10 cellular contexts compared by ENCODE assay signal in the genomic region with DNA sequence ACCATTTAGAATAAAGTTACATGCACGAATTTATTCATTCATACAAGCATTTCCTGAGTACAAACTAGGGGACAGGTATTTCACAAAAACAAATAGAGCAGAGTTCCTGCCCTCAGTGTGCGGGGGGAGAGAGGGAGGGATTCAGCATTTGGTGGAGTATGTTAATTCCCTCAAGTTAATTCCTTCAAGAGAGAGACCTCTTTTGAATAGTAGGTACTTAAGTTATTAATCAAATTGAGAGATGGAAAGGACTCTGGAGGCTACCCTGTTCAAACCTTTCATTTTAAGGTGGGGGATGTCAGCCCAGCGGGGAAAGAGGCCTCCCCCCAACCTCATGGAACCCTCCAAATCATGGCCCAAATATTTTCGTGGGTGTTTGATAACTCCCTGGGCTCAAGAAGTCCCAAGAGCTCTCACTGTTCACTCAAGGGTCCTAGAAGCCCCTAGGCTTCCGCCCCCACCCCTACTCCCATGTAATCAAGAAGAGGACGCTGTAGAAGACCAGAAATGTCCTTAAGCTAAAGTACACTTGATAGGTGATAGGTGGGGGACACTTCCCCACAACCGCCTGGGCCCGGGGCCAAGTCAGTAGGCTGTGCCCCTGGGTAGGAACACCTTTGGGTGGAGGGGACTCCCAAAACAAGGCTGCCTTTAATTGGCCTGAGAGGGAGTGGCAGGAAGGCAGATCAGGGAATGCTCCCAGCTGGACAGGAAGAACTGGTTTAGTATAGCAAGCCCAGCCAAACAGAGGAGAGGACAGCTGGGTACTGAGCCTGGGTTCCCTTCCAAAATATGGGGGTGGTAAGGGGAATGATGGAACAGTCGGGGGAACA. TPM values are rescaled to one million over a fixed set of nuclear protein-coding genes. Genes with fewer than 3 reads are reported as not detected.
A peak's percentile ranks its signal among the peaks of the same experiment; 100 is the strongest.
DNase-seq lines count a peak whose midpoint lies in the region; ATAC-seq, FAIRE-seq and TF ChIP-seq lines count a peak whose summit lies in the region.
"Had no signal": no experiment of that assay in that cellular context is flagged by ENCODE, and none has a peak within 500 bp of the region (broad histone marks: within the 10 kb centered on the region; RNA-seq: fewer than 3 reads in every experiment).

No MANE protein-coding gene starts in this region.

- H3K27me3 Mint-ChIP-seq in H9 (ENCODE audit: low read depth): peaks cover 4% of the 10 kb centered on the region; the same call in 1 of the 2 replicates

- H3K4me2 ChIP-seq in H9 (ENCODE audit: insufficient read depth, insufficient read length, low read length): peak overlapping the region; percentile 11

- H3K27ac ChIP-seq in H9 (ENCODE audit: insufficient read length, low read depth, low read length) (no peak overlapping the region), SJCRH30 (peak overlapping the region; percentile 0; the same call in 1 of the 2 replicates)

- H2AK5ac ChIP-seq in H9 (ENCODE audit: insufficient read length, low read length): no peak overlapping the region

- H2BK15ac ChIP-seq in H9 (ENCODE audit: low read depth, low read length): no peak overlapping the region

- H4K5ac ChIP-seq in H9 (ENCODE audit: insufficient read length, low read depth, low read length): no peak overlapping the region

- no peak overlapping the region for H2BK5ac ChIP-seq in H9 (ENCODE audit: insufficient read length, low read length)

- H3K4me3 Mint-ChIP-seq in H9: peak overlapping the region in 1 of 2 experiments; percentile 69; a peak in 4 of 5 replicates

- H2AFZ ChIP-seq in H9 (ENCODE audit: low read length): no peak overlapping the region

- H3K4me3 ChIP-seq in SJCRH30: no peak overlapping the region
- H3K4me3 ChIP-seq in foreskin fibroblast (ENCODE audit: low read depth in 1 of 2, low read length in 2 of 2): peak overlapping the region; percentile 95 to 96
- H3K4me3 ChIP-seq in skeletal muscle cell (ENCODE audit: low read depth, low read length): peak overlapping the region; percentile 88

- no peak overlapping the region for H3K23ac ChIP-seq in H9 (ENCODE audit: insufficient read length, low read depth, low read length)

- H3K56ac ChIP-seq in H9 (ENCODE audit: insufficient read length, low read depth, low read length): no peak overlapping the region

- H3K9ac ChIP-seq in H9 (ENCODE audit: extremely low read depth, insufficient read length, low read length): no peak overlapping the region

- H3K23me2 ChIP-seq in H9 (ENCODE audit: insufficient read length, low read depth, low read length, poor library complexity, severe bottlenecking): peaks cover 11% of the 10 kb centered on the region

- H3T11ph ChIP-seq in H9 (ENCODE audit: low read length): no peak overlapping the region

- no peak overlapping the region for H4K8ac ChIP-seq in H9 (replicated peaks; ENCODE audit: insufficient read length, low read depth, low read length)

- no peak for FAIRE-seq in D721Med (lab: Jason Lieb, UNC)

- DNase-seq in H9 (no peak), SJCRH30 (no peak), foreskin fibroblast (peak in 1 of 2 donors; percentile 40), skeletal muscle cell (ENCODE audit: low read depth) (no peak), NCI-H2227 treated with DMSO at 0.1 percent for 48 hours (lab: John Stamatoyannopoulos, UW) (no peak), D721Med (ENCODE audit: insufficient read length, low spot score) (no peak), NCI-H2171 treated with DMSO at 0.1 percent for 48 hours (lab: John Stamatoyannopoulos, UW) (no peak)
- DNase-seq: NCI-H1105 treated with DMSO at 0.1 percent for 48 hours; stimulated activated CD4-positive, alpha-beta T cell treated with anti-CD3 and anti-CD28 coated beads, Interleukin-15, amount 100 ng/mL, for 24 hours had no signal

- H3K9me3 ChIP-seq in H9 (ENCODE audit: control insufficient read depth, low read depth, low read length) (no peaks in the 10 kb centered on the region), SJCRH30 (replicated peaks) (no peaks in the 10 kb centered on the region)

- no peak overlapping the region for H4K91ac ChIP-seq in H9 (ENCODE audit: insufficient read length, low read depth, low read length)

- no peak overlapping the region; the same call in 1 of the 2 replicates for H3K14ac ChIP-seq in H9 (ENCODE audit: insufficient read depth, low read length)

- no peak for TF ChIP-seq CTCF in H9 (conservative IDR thresholded peaks at IDR 0.05)
- TF ChIP-seq CTCF in foreskin fibroblast (IDR thresholded peaks at IDR 0.05; ENCODE audit: low read depth, low read length): no peak
- no peak for TF ChIP-seq CTCF in D721Med (IDR thresholded peaks at IDR 0.05; ENCODE audit: insufficient read depth, missing control alignments)

- H3K27ac Mint-ChIP-seq in H9: peak overlapping the region in 1 of 3 experiments; percentile 17; a peak in 1 of 7 replicates

- no peak overlapping the region for H2BK120ac ChIP-seq in H9 (ENCODE audit: low read depth, low read length, poor library complexity, severe bottlenecking)

- no peak overlapping the region for H3K18ac ChIP-seq in H9 (ENCODE audit: insufficient read length, low read depth, low read length)

- H3K27me3 ChIP-seq in H9 (ENCODE audit: insufficient read depth, low read length) (no peaks in the 10 kb centered on the region), SJCRH30 (no peaks in the 10 kb centered on the region)

- no peak overlapping the region for H3K4ac ChIP-seq in H9 (ENCODE audit: low read depth, low read length)

- H3K79me2 ChIP-seq in H9 (ENCODE audit: insufficient read depth, low read length): peaks cover 3% of the 10 kb centered on the region; the same call in 1 of the 2 replicates

- H3K4me1 Mint-ChIP-seq in H9: peaks cover 73 to 76% of the 10 kb centered on the region in 2 experiments

- no peaks in the 10 kb centered on the region for H3K9me3 Mint-ChIP-seq in H9

- WGBS in H9 (ENCODE audit: extremely low coverage, insufficient read length, low lambda C conversion rate): no CpG with 5 or more reads among the region's 9 CpGs

- H2BK20ac ChIP-seq in H9 (ENCODE audit: low read depth, low read length, poor library complexity, severe bottlenecking): no peak overlapping the region

- no peaks in the 10 kb centered on the region for H3K79me1 ChIP-seq in H9 (ENCODE audit: insufficient read depth, low read depth, low read length, poor library complexity, severe bottlenecking)

- no peak for ATAC-seq in HG03521 (IDR thresholded peaks at IDR 0.05; ENCODE audit: unreplicated experiment)

- H4K20me1 ChIP-seq in H9 (ENCODE audit: control insufficient read depth, insufficient read depth, insufficient read length): no peaks in the 10 kb centered on the region

- H3K36me3 ChIP-seq in SJCRH30: 0 out of 2 replicates have a peak, but pooled peaks cover 2% of the 10 kb centered on the region

- no peak overlapping the region for H2BK12ac ChIP-seq in H9 (ENCODE audit: insufficient read length, low read depth, low read length)

- H3K4me1 ChIP-seq in H9 (ENCODE audit: insufficient read depth, low read length) (peaks cover 32% of the 10 kb centered on the region; the same call in 1 of the 2 replicates), SJCRH30 (peaks cover 57% of the 10 kb centered on the region)

- peaks cover 1 to 2% (median 2%) of the 10 kb centered on the region in 3 experiments; a peak in 4 of 7 replicates for H3K36me3 Mint-ChIP-seq in H9 (ENCODE audit: insufficient read depth in 1 of 3, low read depth in 3 of 3)

RNA-seq across cellular contexts. Expression of a gene that starts 2.9 kb away (rescaled TPM):
- 50.7 and 54.3 TPM in 2 replicates for total RNA-seq in H9 (2021)
- 47.4 and 48.7 TPM in 2 replicates for total RNA-seq in SJCRH30 (2014; rRNA removed; shearing (Covaris generic))

RNA-seq across cellular contexts. Expression of a gene that starts 17.6 kb away (rescaled TPM):
- 18.6 and 21.0 TPM in 2 replicates for total RNA-seq in H9 (2021)
- 24.2 and 27.8 TPM in 2 replicates for total RNA-seq in SJCRH30 (2014; rRNA removed; shearing (Covaris generic))

RNA-seq across cellular contexts. Expression of a gene that starts 32.8 kb away (rescaled TPM):
- total RNA-seq in H9 (2021): 0.59 TPM in 1 of 2 replicates, not detected in the other
- not detected in 2 replicates for total RNA-seq in SJCRH30 (2014; rRNA removed; shearing (Covaris generic))

RNA-seq across cellular contexts. Expression of a gene that starts 37.2 kb away (rescaled TPM):
- 0.11 TPM in 1 of 2 replicates, not detected in the other for total RNA-seq in H9 (2021)
- total RNA-seq in SJCRH30 (2014; rRNA removed; shearing (Covaris generic)): 0.18 TPM in 1 of 2 replicates, not detected in the other

RNA-seq across cellular contexts. Expression of a gene that starts 38.7 kb away (rescaled TPM):
- 0.28 TPM in 1 of 2 replicates, not detected in the other for total RNA-seq in H9 (2021)
- total RNA-seq in SJCRH30 (2014; rRNA removed; shearing (Covaris generic)): not detected in 2 replicates
